26 cellular contexts compared by ENCODE assay signal in the genomic region with DNA sequence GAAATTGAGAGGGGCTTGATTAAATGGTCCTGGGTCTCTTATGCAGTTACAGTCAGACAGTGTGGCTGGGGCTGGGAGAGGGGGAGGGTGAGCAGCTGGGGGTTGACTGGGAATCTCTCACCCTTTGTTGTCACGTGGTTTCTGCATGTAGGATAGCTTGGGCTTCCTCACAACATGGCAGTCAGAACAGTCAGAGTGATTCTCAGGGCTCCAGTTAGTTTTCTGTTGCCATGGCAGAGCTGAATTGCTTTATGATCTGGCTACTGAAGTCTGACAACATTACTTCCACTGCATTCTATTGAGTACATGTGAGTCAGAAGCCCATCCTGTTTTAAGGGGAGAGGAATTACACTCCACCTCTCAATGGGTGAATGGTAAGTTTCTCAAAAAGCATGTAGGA.
"Had no signal": no experiment of that assay in that cellular context is flagged by ENCODE, and none has a peak within 500 bp of the region (broad histone marks: within the 10 kb centered on the region; RNA-seq: fewer than 3 reads in every experiment).

No MANE protein-coding gene starts in this region.

- H3K4me3 Mint-ChIP-seq: activated B cell treated with CpG ODN at 0.5 μM for 24 hours; activated CD4-positive, alpha-beta memory T cell treated with anti-CD3 and anti-CD28 coated beads, Interleukin-2, amount 10 ng/mL, durations not matched to agents 7 days and 5 days; activated naive CD4-positive, alpha-beta T cell treated with anti-CD3 and anti-CD28 coated beads for 36 hours; activated naive CD8-positive, alpha-beta T cell treated with anti-CD3 and anti-CD28 coated beads, Interleukin-2, amount 10 ng/mL, durations not matched to agents 7 days and 5 days; activated T-cell treated with anti-CD3 and anti-CD28 coated beads, Interleukin-2, amount 50 U/mL, for 72 hours; dendritic cell treated with granulocyte-macrophage colony-stimulating factor and Interleukin-4, amounts not matched to agents 40 ng/mL and 50 ng/mL, for 4 days; natural killer cell treated with Interleukin-12 subunit alpha and Interleukin-12 subunit beta and Interleukin-15 and Interleukin-18, amount 100 ng/mL, for 72 hours; T-helper 1 cell treated with Interleukin-12 subunit alpha and Interleukin-12 subunit beta and Interleukin-4 antibody, amounts not matched to agents 30 μg/mL and 1 μg/mL, for 36 hours had no signal

- H3K9me3 ChIP-seq: body of pancreas, neutrophil, ovary, prostate gland, upper lobe of right lung had no signal

- H3K9me3 Mint-ChIP-seq: activated CD4-positive, alpha-beta memory T cell treated with anti-CD3 and anti-CD28 coated beads, Interleukin-2, amount 10 ng/mL, durations not matched to agents 7 days and 5 days; activated naive CD8-positive, alpha-beta T cell treated with anti-CD3 and anti-CD28 coated beads, Interleukin-2, amount 10 ng/mL, durations not matched to agents 7 days and 5 days; dendritic cell treated with granulocyte-macrophage colony-stimulating factor and Interleukin-4, amounts not matched to agents 40 ng/mL and 50 ng/mL, for 4 days; natural killer cell treated with Interleukin-12 subunit alpha and Interleukin-12 subunit beta and Interleukin-15 and Interleukin-18, amount 100 ng/mL, for 72 hours; T-helper 1 cell treated with Interleukin-12 subunit alpha and Interleukin-12 subunit beta and Interleukin-4 antibody, amounts not matched to agents 30 μg/mL and 1 μg/mL, for 36 hours had no signal

- H3K27ac Mint-ChIP-seq: activated B cell treated with CpG ODN at 0.5 μM for 24 hours; activated CD4-positive, alpha-beta memory T cell treated with anti-CD3 and anti-CD28 coated beads, Interleukin-2, amount 10 ng/mL, durations not matched to agents 7 days and 5 days; activated naive CD4-positive, alpha-beta T cell treated with anti-CD3 and anti-CD28 coated beads for 36 hours; activated naive CD8-positive, alpha-beta T cell treated with anti-CD3 and anti-CD28 coated beads, Interleukin-2, amount 10 ng/mL, durations not matched to agents 7 days and 5 days; activated T-cell treated with anti-CD3 and anti-CD28 coated beads, Interleukin-2, amount 50 U/mL, for 72 hours; dendritic cell treated with granulocyte-macrophage colony-stimulating factor and Interleukin-4, amounts not matched to agents 40 ng/mL and 50 ng/mL, for 4 days; natural killer cell treated with Interleukin-12 subunit alpha and Interleukin-12 subunit beta and Interleukin-15 and Interleukin-18, amount 100 ng/mL, for 72 hours; T-helper 1 cell treated with Interleukin-12 subunit alpha and Interleukin-12 subunit beta and Interleukin-4 antibody, amounts not matched to agents 30 μg/mL and 1 μg/mL, for 36 hours had no signal

- H3K36me3 ChIP-seq: left ventricle myocardium inferior, neutrophil, ovary, prostate gland, upper lobe of right lung had no signal

- DNase-seq: activated B cell treated with CpG ODN at 0.5 μM for 24 hours; activated CD4-positive, alpha-beta memory T cell treated with anti-CD3 and anti-CD28 coated beads, Interleukin-2, amount 10 ng/mL, durations not matched to agents 7 days and 5 days; activated CD4-positive, alpha-beta T cell treated with anti-CD3 and anti-CD28 coated beads for 4 hours; activated effector memory CD4-positive, alpha-beta T cell treated with Interleukin-2 at 50 U/mL for 16 hours; activated naive CD4-positive, alpha-beta T cell treated with anti-CD3 and anti-CD28 coated beads for 36 hours; activated naive CD8-positive, alpha-beta T cell treated with anti-CD3 and anti-CD28 coated beads, Interleukin-2, amount 10 ng/mL, durations not matched to agents 7 days and 5 days; activated T-cell treated with anti-CD3 and anti-CD28 coated beads, Interleukin-2, amount 50 U/mL, for 72 hours; body of pancreas; effector CD8-positive, alpha-beta T cell; glutamatergic neuron; hippocampal formation; kidney glomerular epithelial cell; left ventricle myocardium inferior; midbrain; ovary; right cardiac atrium; stimulated activated CD4-positive, alpha-beta T cell treated with anti-CD3 and anti-CD28 coated beads, Interleukin-4, amount 100 ng/mL, for 24 hours; stimulated activated naive CD4-positive, alpha-beta T cell treated with Interleukin-2 at 50 U/mL for 16 hours; upper lobe of right lung had no signal

- H3K4me1 ChIP-seq: prostate gland, upper lobe of right lung had no signal

- ATAC-seq: activated T-cell treated with anti-CD3 and anti-CD28 coated beads, Interleukin-2, amount 50 U/mL, for 72 hours; body of pancreas; esophagus mucosa; natural killer cell treated with Interleukin-12 subunit alpha and Interleukin-12 subunit beta and Interleukin-15 and Interleukin-18, amount 100 ng/mL, for 72 hours; right cardiac atrium; upper lobe of right lung had no signal

- H3K27me3 ChIP-seq: body of pancreas, ovary had no signal

- H3K27ac ChIP-seq: body of pancreas, left ventricle myocardium inferior, neutrophil, ovary, prostate gland, upper lobe of right lung had no signal

- H3K4me3 ChIP-seq: body of pancreas, left ventricle myocardium inferior, ovary, prostate gland, upper lobe of right lung had no signal

- H3K36me3 Mint-ChIP-seq: activated naive CD8-positive, alpha-beta T cell treated with anti-CD3 and anti-CD28 coated beads, Interleukin-2, amount 10 ng/mL, durations not matched to agents 7 days and 5 days; natural killer cell treated with Interleukin-12 subunit alpha and Interleukin-12 subunit beta and Interleukin-15 and Interleukin-18, amount 100 ng/mL, for 72 hours had no signal

- FAIRE-seq: frontal cortex had no signal

- H3K4me1 Mint-ChIP-seq: activated naive CD8-positive, alpha-beta T cell treated with anti-CD3 and anti-CD28 coated beads, Interleukin-2, amount 10 ng/mL, durations not matched to agents 7 days and 5 days had no signal
